Comparison of ENCODE assay signal across 1 cellular context in the genomic region with DNA sequence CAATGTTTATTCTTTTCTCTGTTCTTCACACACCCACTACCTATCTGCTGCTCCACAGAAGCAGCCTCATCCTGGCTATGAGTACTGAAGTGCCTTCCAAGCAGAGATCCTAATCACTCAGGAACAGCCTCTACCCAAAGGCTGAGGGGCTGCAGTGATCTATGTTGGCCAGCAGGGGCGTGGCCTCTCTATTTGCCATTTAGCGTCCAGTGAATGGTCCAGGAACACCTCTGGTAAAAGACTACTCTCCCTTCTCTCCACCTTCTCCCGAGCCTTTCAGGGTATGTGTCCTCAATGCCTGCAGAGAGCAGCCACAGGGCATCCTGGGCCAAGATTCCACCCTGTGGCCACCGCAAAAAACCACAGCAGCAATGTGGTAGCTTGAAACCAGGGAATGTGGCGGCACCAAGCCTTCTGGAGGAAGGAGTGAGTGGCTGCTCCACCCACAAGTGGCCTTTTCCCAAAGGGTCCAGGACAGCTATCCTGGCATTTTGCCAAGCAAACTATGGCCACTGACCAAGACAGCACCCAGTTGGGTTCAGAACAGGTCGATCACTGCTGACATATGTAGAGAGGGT.
TF ChIP-seq lines count a peak whose summit lies in the region.

No MANE protein-coding gene starts in this region.

TF ChIP-seq in SK-N-SH treated with all-trans-retinoic acid at 6 μM for 48 hours, 23 proteins besides CTCF, POLR2A, EP300 and RAD21 (continued from another document):
- TF ChIP-seq, protein P1, sequence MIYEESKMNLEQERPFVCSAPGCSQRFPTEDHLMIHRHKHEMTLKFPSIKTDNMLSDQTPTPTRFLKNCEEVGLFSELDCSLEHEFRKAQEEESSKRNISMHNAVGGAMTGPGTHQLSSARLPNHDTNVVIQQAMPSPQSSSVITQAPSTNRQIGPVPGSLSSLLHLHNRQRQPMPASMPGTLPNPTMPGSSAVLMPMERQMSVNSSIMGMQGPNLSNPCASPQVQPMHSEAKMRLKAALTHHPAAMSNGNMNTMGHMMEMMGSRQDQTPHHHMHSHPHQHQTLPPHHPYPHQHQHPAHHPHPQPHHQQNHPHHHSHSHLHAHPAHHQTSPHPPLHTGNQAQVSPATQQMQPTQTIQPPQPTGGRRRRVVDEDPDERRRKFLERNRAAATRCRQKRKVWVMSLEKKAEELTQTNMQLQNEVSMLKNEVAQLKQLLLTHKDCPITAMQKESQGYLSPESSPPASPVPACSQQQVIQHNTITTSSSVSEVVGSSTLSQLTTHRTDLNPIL (CRISPR knock-in tag; IDR thresholded peaks at IDR 0.05; ENCODE audit: low read depth) = no peak
- TF ChIP-seq, protein P2, sequence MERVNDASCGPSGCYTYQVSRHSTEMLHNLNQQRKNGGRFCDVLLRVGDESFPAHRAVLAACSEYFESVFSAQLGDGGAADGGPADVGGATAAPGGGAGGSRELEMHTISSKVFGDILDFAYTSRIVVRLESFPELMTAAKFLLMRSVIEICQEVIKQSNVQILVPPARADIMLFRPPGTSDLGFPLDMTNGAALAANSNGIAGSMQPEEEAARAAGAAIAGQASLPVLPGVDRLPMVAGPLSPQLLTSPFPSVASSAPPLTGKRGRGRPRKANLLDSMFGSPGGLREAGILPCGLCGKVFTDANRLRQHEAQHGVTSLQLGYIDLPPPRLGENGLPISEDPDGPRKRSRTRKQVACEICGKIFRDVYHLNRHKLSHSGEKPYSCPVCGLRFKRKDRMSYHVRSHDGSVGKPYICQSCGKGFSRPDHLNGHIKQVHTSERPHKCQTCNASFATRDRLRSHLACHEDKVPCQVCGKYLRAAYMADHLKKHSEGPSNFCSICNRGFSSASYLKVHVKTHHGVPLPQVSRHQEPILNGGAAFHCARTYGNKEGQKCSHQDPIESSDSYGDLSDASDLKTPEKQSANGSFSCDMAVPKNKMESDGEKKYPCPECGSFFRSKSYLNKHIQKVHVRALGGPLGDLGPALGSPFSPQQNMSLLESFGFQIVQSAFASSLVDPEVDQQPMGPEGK (CRISPR knock-in tag; IDR thresholded peaks at IDR 0.05; ENCODE audit: borderline replicate concordance) = no peak
- TF ChIP-seq BACH2 (CRISPR knock-in tag; IDR thresholded peaks at IDR 0.05; ENCODE audit: borderline replicate concordance) (no peak), ZC3H10 (CRISPR knock-in tag; IDR thresholded peaks at IDR 0.05) (no peak), SNAI2 (CRISPR knock-in tag; IDR thresholded peaks at IDR 0.05) (no peak), RARB (CRISPR knock-in tag; IDR thresholded peaks at IDR 0.05) (no peak), CSDC2 (CRISPR knock-in tag; IDR thresholded peaks at IDR 0.05) (no peak)
